1 cellular context compared by ENCODE assay signal in the genomic region with DNA sequence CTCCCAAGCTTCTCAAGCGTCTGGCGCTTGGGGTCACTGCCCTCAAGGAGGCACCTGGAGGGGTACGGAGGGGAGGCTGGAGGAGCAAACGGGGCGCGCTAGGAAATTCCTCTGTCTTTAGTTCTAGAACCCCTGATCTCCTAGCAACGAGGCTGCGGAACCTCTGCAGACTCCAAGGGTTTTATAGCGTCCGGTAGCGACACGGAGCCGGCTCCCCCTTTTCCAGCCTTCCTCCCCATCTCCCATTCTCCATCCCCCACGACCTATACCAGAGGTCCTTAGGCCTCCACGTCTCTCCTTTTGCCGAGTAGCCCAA.
TF ChIP-seq lines count a peak whose summit lies in the region.

No MANE protein-coding gene starts in this region.

TF ChIP-seq in HepG2, 621 proteins besides CTCF, POLR2A, EP300 and RAD21 (continued from another document and continues in another):
- TF ChIP-seq, protein P1, sequence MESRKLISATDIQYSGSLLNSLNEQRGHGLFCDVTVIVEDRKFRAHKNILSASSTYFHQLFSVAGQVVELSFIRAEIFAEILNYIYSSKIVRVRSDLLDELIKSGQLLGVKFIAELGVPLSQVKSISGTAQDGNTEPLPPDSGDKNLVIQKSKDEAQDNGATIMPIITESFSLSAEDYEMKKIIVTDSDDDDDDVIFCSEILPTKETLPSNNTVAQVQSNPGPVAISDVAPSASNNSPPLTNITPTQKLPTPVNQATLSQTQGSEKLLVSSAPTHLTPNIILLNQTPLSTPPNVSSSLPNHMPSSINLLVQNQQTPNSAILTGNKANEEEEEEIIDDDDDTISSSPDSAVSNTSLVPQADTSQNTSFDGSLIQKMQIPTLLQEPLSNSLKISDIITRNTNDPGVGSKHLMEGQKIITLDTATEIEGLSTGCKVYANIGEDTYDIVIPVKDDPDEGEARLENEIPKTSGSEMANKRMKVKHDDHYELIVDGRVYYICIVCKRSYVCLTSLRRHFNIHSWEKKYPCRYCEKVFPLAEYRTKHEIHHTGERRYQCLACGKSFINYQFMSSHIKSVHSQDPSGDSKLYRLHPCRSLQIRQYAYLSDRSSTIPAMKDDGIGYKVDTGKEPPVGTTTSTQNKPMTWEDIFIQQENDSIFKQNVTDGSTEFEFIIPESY (CRISPR knock-in tag; IDR thresholded peaks at IDR 0.05): 0 out of 2 replicates have a peak, but pooled peaks have one; percentile 3
- TF ChIP-seq PAWR (CRISPR knock-in tag; IDR thresholded peaks at IDR 0.05; ENCODE audit: borderline replicate concordance) (no peak), UBTF (CRISPR knock-in tag; IDR thresholded peaks at IDR 0.05) (no peak), ATF2 (CRISPR knock-in tag; IDR thresholded peaks at IDR 0.05) (no peak), REL (CRISPR knock-in tag; conservative IDR thresholded peaks at IDR 0.05) (no peak), HOXA9 (CRISPR knock-in tag; IDR thresholded peaks at IDR 0.05; ENCODE audit: borderline replicate concordance) (no peak), ZNF354B (CRISPR knock-in tag; IDR thresholded peaks at IDR 0.05) (0 out of 2 replicates have a peak, but pooled peaks have one; percentile 68), RFX1 (IDR thresholded peaks at IDR 0.05) (no peak), FOXP1 (IDR thresholded peaks at IDR 0.05) (no peak), FOXP1 (CRISPR knock-in tag; IDR thresholded peaks at IDR 0.05) (no peak), ZBTB7A (CRISPR knock-in tag; IDR thresholded peaks at IDR 0.05) (0 out of 2 replicates have a peak, but pooled peaks have one; percentile 13), HNRNPK (IDR thresholded peaks at IDR 0.05; ENCODE audit: low read depth, low read length, poor library complexity, severe bottlenecking) (peak; percentile 53), ZNF598 (CRISPR knock-in tag; IDR thresholded peaks at IDR 0.05; ENCODE audit: borderline replicate concordance) (0 out of 2 replicates have a peak, but pooled peaks have one; percentile 25), AHR (CRISPR knock-in tag; IDR thresholded peaks at IDR 0.05) (0 out of 2 replicates have a peak, but pooled peaks have one; percentile 33), JARID2 (CRISPR knock-in tag; IDR thresholded peaks at IDR 0.05; ENCODE audit: insufficient replicate concordance) (peak; percentile 3), TMF1 (CRISPR knock-in tag; IDR thresholded peaks at IDR 0.05; ENCODE audit: low read depth) (no peak), POLR2AphosphoS5 (IDR thresholded peaks at IDR 0.05; ENCODE audit: low read depth, low read length) (peak; percentile 30; the same call in 1 of the 2 replicates), PTBP1 (IDR thresholded peaks at IDR 0.05; ENCODE audit: low read depth, low read length, poor library complexity, severe bottlenecking) (peak; percentile 30), SRSF1 (optimal IDR thresholded peaks at IDR 0.05; ENCODE audit: low read depth, low read length) (peak; percentile 54), CAMTA2 (CRISPR knock-in tag; IDR thresholded peaks at IDR 0.05; ENCODE audit: borderline replicate concordance) (no peak), ATRX (CRISPR knock-in tag; IDR thresholded peaks at IDR 0.05; ENCODE audit: borderline replicate concordance) (no peak), ZNF616 (CRISPR knock-in tag; IDR thresholded peaks at IDR 0.05; ENCODE audit: low read depth) (0 out of 2 replicates have a peak, but pooled peaks have one; percentile 55), ZNF891 (CRISPR knock-in tag; IDR thresholded peaks at IDR 0.05) (peak; percentile 19; the same call in 1 of the 2 replicates), IRX3 (CRISPR knock-in tag; IDR thresholded peaks at IDR 0.05; ENCODE audit: borderline replicate concordance, low read depth) (0 out of 2 replicates have a peak, but pooled peaks have one; percentile 5), ZNF589 (CRISPR knock-in tag; conservative IDR thresholded peaks at IDR 0.05) (peak; percentile 26; the same call in 1 of the 2 replicates), ZNF335 (CRISPR knock-in tag; IDR thresholded peaks at IDR 0.05) (no peak), ZNF709 (CRISPR knock-in tag; IDR thresholded peaks at IDR 0.05) (0 out of 2 replicates have a peak, but pooled peaks have one; percentile 1), SALL2 (CRISPR knock-in tag; IDR thresholded peaks at IDR 0.05) (peak; percentile 13; the same call in 1 of the 2 replicates)
- TF ChIP-seq, protein P2, sequence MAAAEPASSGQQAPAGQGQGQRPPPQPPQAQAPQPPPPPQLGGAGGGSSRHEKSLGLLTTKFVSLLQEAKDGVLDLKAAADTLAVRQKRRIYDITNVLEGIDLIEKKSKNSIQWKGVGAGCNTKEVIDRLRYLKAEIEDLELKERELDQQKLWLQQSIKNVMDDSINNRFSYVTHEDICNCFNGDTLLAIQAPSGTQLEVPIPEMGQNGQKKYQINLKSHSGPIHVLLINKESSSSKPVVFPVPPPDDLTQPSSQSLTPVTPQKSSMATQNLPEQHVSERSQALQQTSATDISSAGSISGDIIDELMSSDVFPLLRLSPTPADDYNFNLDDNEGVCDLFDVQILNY (CRISPR knock-in tag; conservative IDR thresholded peaks at IDR 0.05): 0 out of 2 replicates have a peak, but pooled peaks have one; percentile 11
- TF ChIP-seq, protein P3, sequence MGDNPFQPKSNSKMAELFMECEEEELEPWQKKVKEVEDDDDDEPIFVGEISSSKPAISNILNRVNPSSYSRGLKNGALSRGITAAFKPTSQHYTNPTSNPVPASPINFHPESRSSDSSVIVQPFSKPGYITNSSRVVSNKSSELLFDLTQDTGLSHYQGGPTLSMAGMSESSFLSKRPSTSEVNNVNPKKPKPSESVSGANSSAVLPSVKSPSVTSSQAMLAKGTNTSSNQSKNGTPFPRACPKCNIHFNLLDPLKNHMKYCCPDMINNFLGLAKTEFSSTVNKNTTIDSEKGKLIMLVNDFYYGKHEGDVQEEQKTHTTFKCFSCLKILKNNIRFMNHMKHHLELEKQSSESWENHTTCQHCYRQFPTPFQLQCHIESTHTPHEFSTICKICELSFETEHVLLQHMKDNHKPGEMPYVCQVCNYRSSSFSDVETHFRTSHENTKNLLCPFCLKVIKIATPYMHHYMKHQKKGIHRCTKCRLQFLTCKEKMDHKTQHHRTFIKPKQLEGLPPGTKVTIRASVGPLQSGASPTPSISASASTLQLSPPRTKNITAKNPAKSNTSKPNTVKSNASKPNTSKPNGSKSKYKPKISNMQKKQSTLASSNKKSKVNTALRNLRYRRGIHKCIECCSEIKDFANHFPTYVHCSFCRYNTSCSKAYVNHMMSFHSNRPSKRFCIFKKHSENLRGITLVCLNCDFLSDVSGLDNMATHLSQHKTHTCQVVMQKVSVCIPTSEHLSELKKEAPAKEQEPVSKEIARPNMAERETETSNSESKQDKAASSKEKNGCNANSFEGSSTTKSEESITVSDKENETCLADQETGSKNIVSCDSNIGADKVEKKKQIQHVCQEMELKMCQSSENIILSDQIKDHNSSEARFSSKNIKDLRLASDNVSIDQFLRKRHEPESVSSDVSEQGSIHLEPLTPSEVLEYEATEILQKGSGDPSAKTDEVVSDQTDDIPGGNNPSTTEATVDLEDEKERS (CRISPR knock-in tag; IDR thresholded peaks at IDR 0.05): 0 out of 2 replicates have a peak, but pooled peaks have one; percentile 46
- TF ChIP-seq, protein P4, sequence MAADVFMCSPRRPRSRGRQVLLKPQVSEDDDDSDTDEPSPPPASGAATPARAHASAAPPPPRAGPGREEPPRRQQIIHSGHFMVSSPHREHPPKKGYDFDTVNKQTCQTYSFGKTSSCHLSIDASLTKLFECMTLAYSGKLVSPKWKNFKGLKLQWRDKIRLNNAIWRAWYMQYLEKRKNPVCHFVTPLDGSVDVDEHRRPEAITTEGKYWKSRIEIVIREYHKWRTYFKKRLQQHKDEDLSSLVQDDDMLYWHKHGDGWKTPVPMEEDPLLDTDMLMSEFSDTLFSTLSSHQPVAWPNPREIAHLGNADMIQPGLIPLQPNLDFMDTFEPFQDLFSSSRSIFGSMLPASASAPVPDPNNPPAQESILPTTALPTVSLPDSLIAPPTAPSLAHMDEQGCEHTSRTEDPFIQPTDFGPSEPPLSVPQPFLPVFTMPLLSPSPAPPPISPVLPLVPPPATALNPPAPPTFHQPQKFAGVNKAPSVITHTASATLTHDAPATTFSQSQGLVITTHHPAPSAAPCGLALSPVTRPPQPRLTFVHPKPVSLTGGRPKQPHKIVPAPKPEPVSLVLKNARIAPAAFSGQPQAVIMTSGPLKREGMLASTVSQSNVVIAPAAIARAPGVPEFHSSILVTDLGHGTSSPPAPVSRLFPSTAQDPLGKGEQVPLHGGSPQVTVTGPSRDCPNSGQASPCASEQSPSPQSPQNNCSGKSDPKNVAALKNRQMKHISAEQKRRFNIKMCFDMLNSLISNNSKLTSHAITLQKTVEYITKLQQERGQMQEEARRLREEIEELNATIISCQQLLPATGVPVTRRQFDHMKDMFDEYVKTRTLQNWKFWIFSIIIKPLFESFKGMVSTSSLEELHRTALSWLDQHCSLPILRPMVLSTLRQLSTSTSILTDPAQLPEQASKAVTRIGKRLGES (CRISPR knock-in tag; IDR thresholded peaks at IDR 0.05; ENCODE audit: borderline replicate concordance): no peak
- TF ChIP-seq, protein P5, sequence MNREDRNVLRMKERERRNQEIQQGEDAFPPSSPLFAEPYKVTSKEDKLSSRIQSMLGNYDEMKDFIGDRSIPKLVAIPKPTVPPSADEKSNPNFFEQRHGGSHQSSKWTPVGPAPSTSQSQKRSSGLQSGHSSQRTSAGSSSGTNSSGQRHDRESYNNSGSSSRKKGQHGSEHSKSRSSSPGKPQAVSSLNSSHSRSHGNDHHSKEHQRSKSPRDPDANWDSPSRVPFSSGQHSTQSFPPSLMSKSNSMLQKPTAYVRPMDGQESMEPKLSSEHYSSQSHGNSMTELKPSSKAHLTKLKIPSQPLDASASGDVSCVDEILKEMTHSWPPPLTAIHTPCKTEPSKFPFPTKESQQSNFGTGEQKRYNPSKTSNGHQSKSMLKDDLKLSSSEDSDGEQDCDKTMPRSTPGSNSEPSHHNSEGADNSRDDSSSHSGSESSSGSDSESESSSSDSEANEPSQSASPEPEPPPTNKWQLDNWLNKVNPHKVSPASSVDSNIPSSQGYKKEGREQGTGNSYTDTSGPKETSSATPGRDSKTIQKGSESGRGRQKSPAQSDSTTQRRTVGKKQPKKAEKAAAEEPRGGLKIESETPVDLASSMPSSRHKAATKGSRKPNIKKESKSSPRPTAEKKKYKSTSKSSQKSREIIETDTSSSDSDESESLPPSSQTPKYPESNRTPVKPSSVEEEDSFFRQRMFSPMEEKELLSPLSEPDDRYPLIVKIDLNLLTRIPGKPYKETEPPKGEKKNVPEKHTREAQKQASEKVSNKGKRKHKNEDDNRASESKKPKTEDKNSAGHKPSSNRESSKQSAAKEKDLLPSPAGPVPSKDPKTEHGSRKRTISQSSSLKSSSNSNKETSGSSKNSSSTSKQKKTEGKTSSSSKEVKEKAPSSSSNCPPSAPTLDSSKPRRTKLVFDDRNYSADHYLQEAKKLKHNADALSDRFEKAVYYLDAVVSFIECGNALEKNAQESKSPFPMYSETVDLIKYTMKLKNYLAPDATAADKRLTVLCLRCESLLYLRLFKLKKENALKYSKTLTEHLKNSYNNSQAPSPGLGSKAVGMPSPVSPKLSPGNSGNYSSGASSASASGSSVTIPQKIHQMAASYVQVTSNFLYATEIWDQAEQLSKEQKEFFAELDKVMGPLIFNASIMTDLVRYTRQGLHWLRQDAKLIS (CRISPR knock-in tag; IDR thresholded peaks at IDR 0.05): 0 out of 2 replicates have a peak, but pooled peaks have one; percentile 14
- TF ChIP-seq, protein P6, sequence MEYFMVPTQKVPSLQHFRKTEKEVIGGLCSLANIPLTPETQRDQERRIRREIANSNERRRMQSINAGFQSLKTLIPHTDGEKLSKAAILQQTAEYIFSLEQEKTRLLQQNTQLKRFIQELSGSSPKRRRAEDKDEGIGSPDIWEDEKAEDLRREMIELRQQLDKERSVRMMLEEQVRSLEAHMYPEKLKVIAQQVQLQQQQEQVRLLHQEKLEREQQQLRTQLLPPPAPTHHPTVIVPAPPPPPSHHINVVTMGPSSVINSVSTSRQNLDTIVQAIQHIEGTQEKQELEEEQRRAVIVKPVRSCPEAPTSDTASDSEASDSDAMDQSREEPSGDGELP (IDR thresholded peaks at IDR 0.05; ENCODE audit: borderline replicate concordance, low read depth): no peak
- TF ChIP-seq, protein P7, sequence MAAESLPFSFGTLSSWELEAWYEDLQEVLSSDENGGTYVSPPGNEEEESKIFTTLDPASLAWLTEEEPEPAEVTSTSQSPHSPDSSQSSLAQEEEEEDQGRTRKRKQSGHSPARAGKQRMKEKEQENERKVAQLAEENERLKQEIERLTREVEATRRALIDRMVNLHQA (CRISPR knock-in tag; IDR thresholded peaks at IDR 0.05): no peak
